In the genomic region with DNA sequence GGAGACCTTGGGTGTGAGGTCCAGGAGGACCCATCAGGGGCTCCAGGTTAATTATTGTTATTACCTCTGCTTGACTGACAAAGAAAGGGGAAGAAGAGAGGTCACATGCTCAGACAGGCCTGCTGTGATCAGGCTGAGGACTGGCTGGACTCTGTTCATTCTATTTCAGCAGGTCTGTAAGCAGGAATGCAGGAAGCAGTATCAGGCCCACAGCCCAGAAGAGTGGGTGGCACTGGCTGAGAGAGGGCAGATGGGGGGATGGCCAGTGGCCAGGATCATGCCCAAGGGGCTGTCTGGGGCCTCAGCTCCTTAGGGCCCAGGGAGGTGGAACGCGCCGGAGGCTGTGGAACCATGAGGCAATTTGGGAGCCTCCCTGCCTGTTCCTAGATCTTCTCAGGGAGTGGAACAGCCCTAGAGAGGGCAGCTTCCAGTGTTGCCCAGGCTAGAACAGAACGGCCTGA, we compare ENCODE assay signal across 1 cellular context.
TF ChIP-seq lines count a peak whose summit lies in the region.

No MANE protein-coding gene starts in this region.

TF ChIP-seq in HepG2, 621 proteins besides CTCF, POLR2A, EP300 and RAD21 (continued from another document and continues in another):
- TF ChIP-seq, protein P1, sequence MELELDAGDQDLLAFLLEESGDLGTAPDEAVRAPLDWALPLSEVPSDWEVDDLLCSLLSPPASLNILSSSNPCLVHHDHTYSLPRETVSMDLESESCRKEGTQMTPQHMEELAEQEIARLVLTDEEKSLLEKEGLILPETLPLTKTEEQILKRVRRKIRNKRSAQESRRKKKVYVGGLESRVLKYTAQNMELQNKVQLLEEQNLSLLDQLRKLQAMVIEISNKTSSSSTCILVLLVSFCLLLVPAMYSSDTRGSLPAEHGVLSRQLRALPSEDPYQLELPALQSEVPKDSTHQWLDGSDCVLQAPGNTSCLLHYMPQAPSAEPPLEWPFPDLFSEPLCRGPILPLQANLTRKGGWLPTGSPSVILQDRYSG (CRISPR knock-in tag; IDR thresholded peaks at IDR 0.05), result no peak
- TF ChIP-seq ZIK1 (CRISPR knock-in tag; IDR thresholded peaks at IDR 0.05; ENCODE audit: borderline replicate concordance, low read depth) (no peak), ZNF317 (CRISPR knock-in tag; IDR thresholded peaks at IDR 0.05) (no peak), ZNF674 (CRISPR knock-in tag; IDR thresholded peaks at IDR 0.05; ENCODE audit: low read depth) (no peak), ZNF235 (CRISPR knock-in tag; IDR thresholded peaks at IDR 0.05; ENCODE audit: borderline replicate concordance) (no peak), SETDB1 (CRISPR knock-in tag; IDR thresholded peaks at IDR 0.05; ENCODE audit: borderline replicate concordance) (no peak), ZNF230 (CRISPR knock-in tag; IDR thresholded peaks at IDR 0.05) (no peak), HDAC1 (CRISPR knock-in tag; IDR thresholded peaks at IDR 0.05) (peak; percentile 53; the same call in 1 of the 2 replicates), KDM3A (CRISPR knock-in tag; IDR thresholded peaks at IDR 0.05; ENCODE audit: low read depth) (0 out of 2 replicates have a peak, but pooled peaks have one; percentile 15), IKZF1 (IDR thresholded peaks at IDR 0.05) (no peak), FOXK2 (IDR thresholded peaks at IDR 0.05) (no peak), GLI4 (CRISPR knock-in tag; IDR thresholded peaks at IDR 0.05; ENCODE audit: borderline replicate concordance) (no peak), MXD4 (CRISPR knock-in tag; IDR thresholded peaks at IDR 0.05) (no peak), ZNF446 (CRISPR knock-in tag; IDR thresholded peaks at IDR 0.05) (no peak), NR1H2 (CRISPR knock-in tag; IDR thresholded peaks at IDR 0.05; ENCODE audit: borderline replicate concordance, low read depth) (no peak), ZNF564 (CRISPR knock-in tag; IDR thresholded peaks at IDR 0.05) (no peak), ZBTB21 (CRISPR knock-in tag; IDR thresholded peaks at IDR 0.05) (no peak), ZNF788 (CRISPR knock-in tag; IDR thresholded peaks at IDR 0.05; ENCODE audit: borderline replicate concordance) (peak; percentile 16; the same call in 1 of the 2 replicates), ZMYM2 (CRISPR knock-in tag; IDR thresholded peaks at IDR 0.05) (no peak), MAZ (IDR thresholded peaks at IDR 0.05; ENCODE audit: borderline replicate concordance, low read depth, low read length) (no peak), MAZ (CRISPR knock-in tag; IDR thresholded peaks at IDR 0.05; ENCODE audit: low read depth) (no peak), ZSCAN21 (CRISPR knock-in tag; IDR thresholded peaks at IDR 0.05; ENCODE audit: borderline replicate concordance) (no peak), ELF1 (CRISPR knock-in tag; IDR thresholded peaks at IDR 0.05) (peak; percentile 38; the same call in 1 of the 2 replicates), RBFOX2 (IDR thresholded peaks at IDR 0.05; ENCODE audit: low read depth, low read length) (no peak), NCOA5 (CRISPR knock-in tag; IDR thresholded peaks at IDR 0.05) (no peak), ZNF589 (CRISPR knock-in tag; conservative IDR thresholded peaks at IDR 0.05) (no peak), ZNF556 (CRISPR knock-in tag; IDR thresholded peaks at IDR 0.05; ENCODE audit: borderline replicate concordance) (no peak), ZNF441 (CRISPR knock-in tag; IDR thresholded peaks at IDR 0.05; ENCODE audit: borderline replicate concordance) (no peak), ASH2L (IDR thresholded peaks at IDR 0.05; ENCODE audit: insufficient read length, low read depth, low read length) (peak; percentile 48), ETV5 (CRISPR knock-in tag; IDR thresholded peaks at IDR 0.05; ENCODE audit: borderline replicate concordance) (peak; percentile 37; the same call in 1 of the 2 replicates), ZNF484 (CRISPR knock-in tag; IDR thresholded peaks at IDR 0.05; ENCODE audit: borderline replicate concordance, low read depth) (no peak), ZNF644 (CRISPR knock-in tag; IDR thresholded peaks at IDR 0.05; ENCODE audit: low read depth) (no peak), RARA (CRISPR knock-in tag; IDR thresholded peaks at IDR 0.05) (peak; percentile 45; the same call in 1 of the 2 replicates)
- TF ChIP-seq, protein P2, sequence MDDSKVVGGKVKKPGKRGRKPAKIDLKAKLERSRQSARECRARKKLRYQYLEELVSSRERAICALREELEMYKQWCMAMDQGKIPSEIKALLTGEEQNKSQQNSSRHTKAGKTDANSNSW (CRISPR knock-in tag; IDR thresholded peaks at IDR 0.05; ENCODE audit: borderline replicate concordance), result no peak
- TF ChIP-seq, protein P3, sequence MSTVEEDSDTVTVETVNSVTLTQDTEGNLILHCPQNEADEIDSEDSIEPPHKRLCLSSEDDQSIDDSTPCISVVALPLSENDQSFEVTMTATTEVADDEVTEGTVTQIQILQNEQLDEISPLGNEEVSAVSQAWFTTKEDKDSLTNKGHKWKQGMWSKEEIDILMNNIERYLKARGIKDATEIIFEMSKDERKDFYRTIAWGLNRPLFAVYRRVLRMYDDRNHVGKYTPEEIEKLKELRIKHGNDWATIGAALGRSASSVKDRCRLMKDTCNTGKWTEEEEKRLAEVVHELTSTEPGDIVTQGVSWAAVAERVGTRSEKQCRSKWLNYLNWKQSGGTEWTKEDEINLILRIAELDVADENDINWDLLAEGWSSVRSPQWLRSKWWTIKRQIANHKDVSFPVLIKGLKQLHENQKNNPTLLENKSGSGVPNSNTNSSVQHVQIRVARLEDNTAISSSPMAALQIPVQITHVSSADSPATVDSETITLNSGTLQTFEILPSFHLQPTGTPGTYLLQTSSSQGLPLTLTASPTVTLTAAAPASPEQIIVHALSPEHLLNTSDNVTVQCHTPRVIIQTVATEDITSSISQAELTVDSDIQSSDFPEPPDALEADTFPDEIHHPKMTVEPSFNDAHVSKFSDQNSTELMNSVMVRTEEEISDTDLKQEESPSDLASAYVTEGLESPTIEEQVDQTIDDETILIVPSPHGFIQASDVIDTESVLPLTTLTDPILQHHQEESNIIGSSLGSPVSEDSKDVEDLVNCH (CRISPR knock-in tag; IDR thresholded peaks at IDR 0.05), result no peak
- TF ChIP-seq, protein P4, sequence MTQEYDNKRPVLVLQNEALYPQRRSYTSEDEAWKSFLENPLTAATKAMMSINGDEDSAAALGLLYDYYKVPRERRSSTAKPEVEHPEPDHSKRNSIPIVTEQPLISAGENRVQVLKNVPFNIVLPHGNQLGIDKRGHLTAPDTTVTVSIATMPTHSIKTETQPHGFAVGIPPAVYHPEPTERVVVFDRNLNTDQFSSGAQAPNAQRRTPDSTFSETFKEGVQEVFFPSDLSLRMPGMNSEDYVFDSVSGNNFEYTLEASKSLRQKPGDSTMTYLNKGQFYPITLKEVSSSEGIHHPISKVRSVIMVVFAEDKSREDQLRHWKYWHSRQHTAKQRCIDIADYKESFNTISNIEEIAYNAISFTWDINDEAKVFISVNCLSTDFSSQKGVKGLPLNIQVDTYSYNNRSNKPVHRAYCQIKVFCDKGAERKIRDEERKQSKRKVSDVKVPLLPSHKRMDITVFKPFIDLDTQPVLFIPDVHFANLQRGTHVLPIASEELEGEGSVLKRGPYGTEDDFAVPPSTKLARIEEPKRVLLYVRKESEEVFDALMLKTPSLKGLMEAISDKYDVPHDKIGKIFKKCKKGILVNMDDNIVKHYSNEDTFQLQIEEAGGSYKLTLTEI (CRISPR knock-in tag; conservative IDR thresholded peaks at IDR 0.05), result no peak
- TF ChIP-seq, protein P5, sequence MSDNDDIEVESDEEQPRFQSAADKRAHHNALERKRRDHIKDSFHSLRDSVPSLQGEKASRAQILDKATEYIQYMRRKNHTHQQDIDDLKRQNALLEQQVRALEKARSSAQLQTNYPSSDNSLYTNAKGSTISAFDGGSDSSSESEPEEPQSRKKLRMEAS (IDR thresholded peaks at IDR 0.05), result 0 out of 2 replicates have a peak, but pooled peaks have one; percentile 33
- TF ChIP-seq, protein P6, sequence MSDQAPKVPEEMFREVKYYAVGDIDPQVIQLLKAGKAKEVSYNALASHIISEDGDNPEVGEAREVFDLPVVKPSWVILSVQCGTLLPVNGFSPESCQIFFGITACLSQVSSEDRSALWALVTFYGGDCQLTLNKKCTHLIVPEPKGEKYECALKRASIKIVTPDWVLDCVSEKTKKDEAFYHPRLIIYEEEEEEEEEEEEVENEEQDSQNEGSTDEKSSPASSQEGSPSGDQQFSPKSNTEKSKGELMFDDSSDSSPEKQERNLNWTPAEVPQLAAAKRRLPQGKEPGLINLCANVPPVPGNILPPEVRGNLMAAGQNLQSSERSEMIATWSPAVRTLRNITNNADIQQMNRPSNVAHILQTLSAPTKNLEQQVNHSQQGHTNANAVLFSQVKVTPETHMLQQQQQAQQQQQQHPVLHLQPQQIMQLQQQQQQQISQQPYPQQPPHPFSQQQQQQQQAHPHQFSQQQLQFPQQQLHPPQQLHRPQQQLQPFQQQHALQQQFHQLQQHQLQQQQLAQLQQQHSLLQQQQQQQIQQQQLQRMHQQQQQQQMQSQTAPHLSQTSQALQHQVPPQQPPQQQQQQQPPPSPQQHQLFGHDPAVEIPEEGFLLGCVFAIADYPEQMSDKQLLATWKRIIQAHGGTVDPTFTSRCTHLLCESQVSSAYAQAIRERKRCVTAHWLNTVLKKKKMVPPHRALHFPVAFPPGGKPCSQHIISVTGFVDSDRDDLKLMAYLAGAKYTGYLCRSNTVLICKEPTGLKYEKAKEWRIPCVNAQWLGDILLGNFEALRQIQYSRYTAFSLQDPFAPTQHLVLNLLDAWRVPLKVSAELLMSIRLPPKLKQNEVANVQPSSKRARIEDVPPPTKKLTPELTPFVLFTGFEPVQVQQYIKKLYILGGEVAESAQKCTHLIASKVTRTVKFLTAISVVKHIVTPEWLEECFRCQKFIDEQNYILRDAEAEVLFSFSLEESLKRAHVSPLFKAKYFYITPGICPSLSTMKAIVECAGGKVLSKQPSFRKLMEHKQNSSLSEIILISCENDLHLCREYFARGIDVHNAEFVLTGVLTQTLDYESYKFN (CRISPR knock-in tag; conservative IDR thresholded peaks at IDR 0.05), result peak; percentile 86
- TF ChIP-seq, protein P7, sequence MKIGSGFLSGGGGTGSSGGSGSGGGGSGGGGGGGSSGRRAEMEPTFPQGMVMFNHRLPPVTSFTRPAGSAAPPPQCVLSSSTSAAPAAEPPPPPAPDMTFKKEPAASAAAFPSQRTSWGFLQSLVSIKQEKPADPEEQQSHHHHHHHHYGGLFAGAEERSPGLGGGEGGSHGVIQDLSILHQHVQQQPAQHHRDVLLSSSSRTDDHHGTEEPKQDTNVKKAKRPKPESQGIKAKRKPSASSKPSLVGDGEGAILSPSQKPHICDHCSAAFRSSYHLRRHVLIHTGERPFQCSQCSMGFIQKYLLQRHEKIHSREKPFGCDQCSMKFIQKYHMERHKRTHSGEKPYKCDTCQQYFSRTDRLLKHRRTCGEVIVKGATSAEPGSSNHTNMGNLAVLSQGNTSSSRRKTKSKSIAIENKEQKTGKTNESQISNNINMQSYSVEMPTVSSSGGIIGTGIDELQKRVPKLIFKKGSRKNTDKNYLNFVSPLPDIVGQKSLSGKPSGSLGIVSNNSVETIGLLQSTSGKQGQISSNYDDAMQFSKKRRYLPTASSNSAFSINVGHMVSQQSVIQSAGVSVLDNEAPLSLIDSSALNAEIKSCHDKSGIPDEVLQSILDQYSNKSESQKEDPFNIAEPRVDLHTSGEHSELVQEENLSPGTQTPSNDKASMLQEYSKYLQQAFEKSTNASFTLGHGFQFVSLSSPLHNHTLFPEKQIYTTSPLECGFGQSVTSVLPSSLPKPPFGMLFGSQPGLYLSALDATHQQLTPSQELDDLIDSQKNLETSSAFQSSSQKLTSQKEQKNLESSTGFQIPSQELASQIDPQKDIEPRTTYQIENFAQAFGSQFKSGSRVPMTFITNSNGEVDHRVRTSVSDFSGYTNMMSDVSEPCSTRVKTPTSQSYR (CRISPR knock-in tag; IDR thresholded peaks at IDR 0.05; ENCODE audit: borderline replicate concordance), result no peak
- TF ChIP-seq, protein P8, sequence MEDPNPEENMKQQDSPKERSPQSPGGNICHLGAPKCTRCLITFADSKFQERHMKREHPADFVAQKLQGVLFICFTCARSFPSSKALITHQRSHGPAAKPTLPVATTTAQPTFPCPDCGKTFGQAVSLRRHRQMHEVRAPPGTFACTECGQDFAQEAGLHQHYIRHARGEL (CRISPR knock-in tag; IDR thresholded peaks at IDR 0.05), result no peak
- TF ChIP-seq, protein P9, sequence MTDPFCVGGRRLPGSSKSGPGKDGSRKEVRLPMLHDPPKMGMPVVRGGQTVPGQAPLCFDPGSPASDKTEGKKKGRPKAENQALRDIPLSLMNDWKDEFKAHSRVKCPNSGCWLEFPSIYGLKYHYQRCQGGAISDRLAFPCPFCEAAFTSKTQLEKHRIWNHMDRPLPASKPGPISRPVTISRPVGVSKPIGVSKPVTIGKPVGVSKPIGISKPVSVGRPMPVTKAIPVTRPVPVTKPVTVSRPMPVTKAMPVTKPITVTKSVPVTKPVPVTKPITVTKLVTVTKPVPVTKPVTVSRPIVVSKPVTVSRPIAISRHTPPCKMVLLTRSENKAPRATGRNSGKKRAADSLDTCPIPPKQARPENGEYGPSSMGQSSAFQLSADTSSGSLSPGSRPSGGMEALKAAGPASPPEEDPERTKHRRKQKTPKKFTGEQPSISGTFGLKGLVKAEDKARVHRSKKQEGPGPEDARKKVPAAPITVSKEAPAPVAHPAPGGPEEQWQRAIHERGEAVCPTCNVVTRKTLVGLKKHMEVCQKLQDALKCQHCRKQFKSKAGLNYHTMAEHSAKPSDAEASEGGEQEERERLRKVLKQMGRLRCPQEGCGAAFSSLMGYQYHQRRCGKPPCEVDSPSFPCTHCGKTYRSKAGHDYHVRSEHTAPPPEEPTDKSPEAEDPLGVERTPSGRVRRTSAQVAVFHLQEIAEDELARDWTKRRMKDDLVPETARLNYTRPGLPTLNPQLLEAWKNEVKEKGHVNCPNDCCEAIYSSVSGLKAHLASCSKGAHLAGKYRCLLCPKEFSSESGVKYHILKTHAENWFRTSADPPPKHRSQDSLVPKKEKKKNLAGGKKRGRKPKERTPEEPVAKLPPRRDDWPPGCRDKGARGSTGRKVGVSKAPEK (CRISPR knock-in tag; IDR thresholded peaks at IDR 0.05; ENCODE audit: borderline replicate concordance), result no peak
- TF ChIP-seq, protein P10, sequence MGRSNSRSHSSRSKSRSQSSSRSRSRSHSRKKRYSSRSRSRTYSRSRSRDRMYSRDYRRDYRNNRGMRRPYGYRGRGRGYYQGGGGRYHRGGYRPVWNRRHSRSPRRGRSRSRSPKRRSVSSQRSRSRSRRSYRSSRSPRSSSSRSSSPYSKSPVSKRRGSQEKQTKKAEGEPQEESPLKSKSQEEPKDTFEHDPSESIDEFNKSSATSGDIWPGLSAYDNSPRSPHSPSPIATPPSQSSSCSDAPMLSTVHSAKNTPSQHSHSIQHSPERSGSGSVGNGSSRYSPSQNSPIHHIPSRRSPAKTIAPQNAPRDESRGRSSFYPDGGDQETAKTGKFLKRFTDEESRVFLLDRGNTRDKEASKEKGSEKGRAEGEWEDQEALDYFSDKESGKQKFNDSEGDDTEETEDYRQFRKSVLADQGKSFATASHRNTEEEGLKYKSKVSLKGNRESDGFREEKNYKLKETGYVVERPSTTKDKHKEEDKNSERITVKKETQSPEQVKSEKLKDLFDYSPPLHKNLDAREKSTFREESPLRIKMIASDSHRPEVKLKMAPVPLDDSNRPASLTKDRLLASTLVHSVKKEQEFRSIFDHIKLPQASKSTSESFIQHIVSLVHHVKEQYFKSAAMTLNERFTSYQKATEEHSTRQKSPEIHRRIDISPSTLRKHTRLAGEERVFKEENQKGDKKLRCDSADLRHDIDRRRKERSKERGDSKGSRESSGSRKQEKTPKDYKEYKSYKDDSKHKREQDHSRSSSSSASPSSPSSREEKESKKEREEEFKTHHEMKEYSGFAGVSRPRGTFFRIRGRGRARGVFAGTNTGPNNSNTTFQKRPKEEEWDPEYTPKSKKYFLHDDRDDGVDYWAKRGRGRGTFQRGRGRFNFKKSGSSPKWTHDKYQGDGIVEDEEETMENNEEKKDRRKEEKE (IDR thresholded peaks at IDR 0.05), result no peak
